In the genomic region with DNA sequence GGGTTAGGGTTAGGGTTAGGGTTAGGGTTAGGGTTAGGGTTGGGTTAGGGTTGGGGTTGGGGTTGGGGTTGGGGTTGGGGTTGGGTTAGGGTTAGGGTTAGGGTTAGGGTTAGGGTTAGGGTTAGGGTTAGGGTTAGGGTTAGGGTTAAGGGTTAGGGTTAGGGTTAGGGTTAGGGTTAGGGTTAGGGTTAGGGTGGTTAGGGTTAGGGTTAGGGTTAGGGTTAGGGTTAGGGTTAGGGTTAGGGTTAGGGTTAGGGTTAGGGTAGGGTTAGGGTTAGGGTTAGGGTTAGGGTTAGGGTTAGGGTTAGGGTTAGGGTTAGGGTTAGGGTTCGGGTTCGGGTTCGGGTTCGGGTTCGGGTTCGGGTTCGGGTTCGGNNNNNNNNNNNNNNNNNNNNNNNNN, we compare ENCODE assay signal across 1 cellular context.
TF ChIP-seq lines count a peak whose summit lies in the region.

No MANE protein-coding gene starts in this region.

TF ChIP-seq in H1, 55 proteins besides CTCF, POLR2A, EP300 and RAD21:
- peak; percentile 23; the same call in 1 of the 2 replicates for TF ChIP-seq CEBPB (IDR thresholded peaks at IDR 0.05; ENCODE audit: low read depth, low read length)
TF ChIP-seq in H1: peak in this region for 1; not testable (repeated sequence) for 54.
